In genomic region chr10:22708772-22709171, GRCh38 we compare ENCODE assay signal across 14 cellular contexts.
"Had no signal": no experiment of that assay in that cellular context is flagged by ENCODE, and none has a peak within 500 bp of the region (broad histone marks: within the 10 kb centered on the region; RNA-seq: fewer than 3 reads in every experiment).

No MANE protein-coding gene starts in this region.

- H3K27me3 ChIP-seq: heart right ventricle, testis had no signal

- H3K27ac ChIP-seq: gastrocnemius medialis, heart right ventricle, psoas muscle, testis had no signal

- H3K9me3 Mint-ChIP-seq: nephron progenitor cell had no signal

- DNase-seq: activated CD4-positive, CD25-positive, alpha-beta regulatory T cell treated with anti-CD3 and anti-CD28 coated beads, Interleukin-2, amount 50 U/mL, for 72 hours; activated gamma-delta T cell; effector CD4-positive, alpha-beta T cell; gastrocnemius medialis; heart right ventricle; mammary epithelial cell; mucosa of descending colon; nephron progenitor cell; psoas muscle; stimulated activated CD4-positive, alpha-beta T cell treated with anti-CD3 and anti-CD28 coated beads, Interleukin-2, amount 100 ng/mL, for 24 hours; stimulated activated naive CD8-positive, alpha-beta T cell treated with anti-CD3 and anti-CD28 coated beads, Interleukin-15, amount 100 ng/mL, for 72 hours; testis had no signal

- H3K9me3 ChIP-seq: gastrocnemius medialis, heart right ventricle, mucosa of descending colon, psoas muscle, testis had no signal

- H3K36me3 ChIP-seq: gastrocnemius medialis, heart right ventricle had no signal

- ATAC-seq: gastrocnemius medialis; heart right ventricle; left lobe of liver; mucosa of descending colon; psoas muscle; sciatic nerve; stimulated activated naive CD8-positive, alpha-beta T cell treated with anti-CD3 and anti-CD28 coated beads, Interleukin-15, amount 100 ng/mL, for 72 hours had no signal

- H3K27me3 Mint-ChIP-seq: stimulated activated naive CD8-positive, alpha-beta T cell treated with anti-CD3 and anti-CD28 coated beads, Interleukin-15, amount 100 ng/mL, for 72 hours had no signal

- H3K27ac Mint-ChIP-seq: nephron progenitor cell had no signal

- H3K4me3 Mint-ChIP-seq: nephron progenitor cell had no signal

- H3K4me3 ChIP-seq: gastrocnemius medialis, heart right ventricle, mucosa of descending colon, psoas muscle, testis had no signal
